ENCODE assay signal across 8 cellular contexts in genomic region chr9:38619556-38620447, GRCh38. TPM values are rescaled to one million over a fixed set of nuclear protein-coding genes. Genes with fewer than 3 reads are reported as not detected.
DNase-seq lines count a peak whose midpoint lies in the region; ATAC-seq and TF ChIP-seq lines count a peak whose summit lies in the region.

No MANE protein-coding gene starts in this region.

- H3K36me3 ChIP-seq in HEK293 (ENCODE audit: control insufficient read depth in 2 of 2, insufficient read depth in 1 of 2, low read length in 2 of 2) = no peaks in the 10 kb centered on the region

- H3K27me3 Mint-ChIP-seq in T-helper 17 cell (no peaks in the 10 kb centered on the region), chondrocyte (ENCODE audit: low read depth) (peaks cover 10% of the 10 kb centered on the region)
- H3K27me3 Mint-ChIP-seq in stimulated activated naive B cell treated with anti-CD40 and anti-IgM and Interleukin-4, amounts not matched to agents 10 μg/mL and 1 μg/mL and 100 μg/mL, for 72 hours = peaks cover 38 to 55% of the 10 kb centered on the region in 2 donors

- DNase-seq in T-helper 17 cell (peak in 1 of 3 donors; percentile 5), chondrocyte (ENCODE audit: low spot score) (no peak), medulla oblongata (ENCODE audit: extremely low spot score) (peak; percentile 4), SIG-M5 treated with dmso at 0.1 percent for 504 hours (lab: John Stamatoyannopoulos, UW; ENCODE audit: unreplicated experiment) (no peak)
- DNase-seq in stimulated activated naive B cell treated with anti-CD40 and anti-IgM and Interleukin-4, amounts not matched to agents 10 μg/mL and 1 μg/mL and 100 μg/mL, for 72 hours = no peak

- H3K9me3 Mint-ChIP-seq in chondrocyte (ENCODE audit: low read depth) = peaks cover 12% of the 10 kb centered on the region
- peaks cover 0 to 4% of the 10 kb centered on the region in 2 donors for H3K9me3 Mint-ChIP-seq in stimulated activated naive B cell treated with anti-CD40 and anti-IgM and Interleukin-4, amounts not matched to agents 10 μg/mL and 1 μg/mL and 100 μg/mL, for 72 hours

- H3K27ac Mint-ChIP-seq in T-helper 17 cell = peak overlapping the region; percentile 54
- H3K27ac Mint-ChIP-seq in chondrocyte (ENCODE audit: unreplicated experiment) = peak overlapping the region; percentile 79
- H3K27ac Mint-ChIP-seq in stimulated activated naive B cell treated with anti-CD40 and anti-IgM and Interleukin-4, amounts not matched to agents 10 μg/mL and 1 μg/mL and 100 μg/mL, for 72 hours = peak overlapping the region; percentile 91

- H3K4me3 Mint-ChIP-seq in T-helper 17 cell = peak overlapping the region; percentile 94
- peak overlapping the region; percentile 92 for H3K4me3 Mint-ChIP-seq in chondrocyte (ENCODE audit: unreplicated experiment)
- peak overlapping the region; percentile 86 to 91 for H3K4me3 Mint-ChIP-seq in stimulated activated naive B cell treated with anti-CD40 and anti-IgM and Interleukin-4, amounts not matched to agents 10 μg/mL and 1 μg/mL and 100 μg/mL, for 72 hours

- TF ChIP-seq CTCF in HEK293 (tag by site-specific recombination; IDR thresholded peaks at IDR 0.05) (no peak), chondrocyte (IDR thresholded peaks at IDR 0.05) (no peak)

- TF ChIP-seq POLR2A in GM18505 (IDR thresholded peaks at IDR 0.05; ENCODE audit: borderline replicate concordance, extremely low read depth, insufficient read depth, insufficient read length) = no peak

- H3K27ac ChIP-seq in HEK293 (ENCODE audit: extremely low read depth, low read depth, low read length) = peak overlapping the region; percentile 96

- POLR2A ChIA-PET in HEK293 (lab: Yijun Ruan, JAX) = interaction anchor here (0.6 to 1.9 kb wide), 9 partner anchors 11 to 1112 kb away, joined by 3 to 8 read pairs (median 4); partner anchors contain the start of genes DCAF10 and FBXO10

- H3K36me3 Mint-ChIP-seq in T-helper 17 cell (ENCODE audit: low read depth) (peaks cover 3% of the 10 kb centered on the region), chondrocyte (ENCODE audit: low read depth) (peaks cover 5% of the 10 kb centered on the region)
- peaks cover 4 to 6% of the 10 kb centered on the region in 2 donors for H3K36me3 Mint-ChIP-seq in stimulated activated naive B cell treated with anti-CD40 and anti-IgM and Interleukin-4, amounts not matched to agents 10 μg/mL and 1 μg/mL and 100 μg/mL, for 72 hours

- ATAC-seq in T-helper 17 cell (no peak), GM19395 (IDR thresholded peaks at IDR 0.05; ENCODE audit: unreplicated experiment) (no peak), GM18505 (IDR thresholded peaks at IDR 0.05; ENCODE audit: unreplicated experiment) (no peak)
- no peak for ATAC-seq in stimulated activated naive B cell treated with anti-CD40 and anti-IgM and Interleukin-4, amounts not matched to agents 10 μg/mL and 1 μg/mL and 100 μg/mL, for 72 hours (replicated peaks)

- H3K4me1 Mint-ChIP-seq in T-helper 17 cell (peaks cover 16% of the 10 kb centered on the region), chondrocyte (ENCODE audit: low read depth) (peaks cover 18% of the 10 kb centered on the region)
- H3K4me1 Mint-ChIP-seq in stimulated activated naive B cell treated with anti-CD40 and anti-IgM and Interleukin-4, amounts not matched to agents 10 μg/mL and 1 μg/mL and 100 μg/mL, for 72 hours = peaks cover 13 to 27% of the 10 kb centered on the region in 2 donors

- CTCF ChIA-PET in HEK293 (lab: Yijun Ruan, JAX) = interaction anchor here (0.7 to 2.8 kb wide), 7 partner anchors 19 to 187 kb away, joined by 3 to 12 read pairs (median 5); no protein-coding TSS in a partner anchor

- peak overlapping the region; percentile 66 for H3K4me3 ChIP-seq in HEK293 (ENCODE audit: low read depth, low read length)

- no peaks in the 10 kb centered on the region for H3K4me1 ChIP-seq in HEK293 (ENCODE audit: control insufficient read depth, insufficient read depth, low read length)

- H3K9me3 ChIP-seq in HEK293 (ENCODE audit: control insufficient read depth, insufficient read depth, low read depth, low read length) (no peaks in the 10 kb centered on the region), T-helper 17 cell (ENCODE audit: control insufficient read depth, low read length, poor library complexity, severe bottlenecking) (no peaks in the 10 kb centered on the region)

TF ChIP-seq in HEK293, 187 proteins besides CTCF, POLR2A, EP300 and RAD21 (continues in another document):
- TF ChIP-seq SP3 (tag by site-specific recombination; IDR thresholded peaks at IDR 0.05) (no peak), ZNF341 (tag by site-specific recombination; IDR thresholded peaks at IDR 0.05; ENCODE audit: low read depth) (peak; percentile 26; the same call in 1 of the 2 replicates), GLIS2 (tag by site-specific recombination; IDR thresholded peaks at IDR 0.05) (no peak), BCL11A (tag by site-specific recombination; IDR thresholded peaks at IDR 0.05; ENCODE audit: low read depth) (no peak), ZNF654 (tag by site-specific recombination; IDR thresholded peaks at IDR 0.05; ENCODE audit: low read depth) (no peak), ZNF248 (tag by site-specific recombination; IDR thresholded peaks at IDR 0.05) (no peak), TSHZ1 (tag by site-specific recombination; IDR thresholded peaks at IDR 0.05; ENCODE audit: borderline replicate concordance) (no peak), ZNF18 (tag by site-specific recombination; IDR thresholded peaks at IDR 0.05) (no peak), ZNF366 (tag by site-specific recombination; conservative IDR thresholded peaks at IDR 0.05) (no peak), ZNF324 (tag by site-specific recombination; IDR thresholded peaks at IDR 0.05) (no peak), HOXD13 (CRISPR knock-in tag; IDR thresholded peaks at IDR 0.05; ENCODE audit: borderline replicate concordance) (no peak), ZNF292 (tag by site-specific recombination; IDR thresholded peaks at IDR 0.05; ENCODE audit: borderline replicate concordance, low read depth) (no peak), ZNF155 (tag by site-specific recombination; IDR thresholded peaks at IDR 0.05) (no peak), GLI4 (tag by site-specific recombination; IDR thresholded peaks at IDR 0.05) (no peak), MYNN (tag by site-specific recombination; IDR thresholded peaks at IDR 0.05; ENCODE audit: borderline replicate concordance) (no peak), ZSCAN18 (tag by site-specific recombination; IDR thresholded peaks at IDR 0.05) (no peak), ZNF510 (tag by site-specific recombination; IDR thresholded peaks at IDR 0.05; ENCODE audit: insufficient replicate concordance) (no peak), ZNF555 (tag by site-specific recombination; conservative IDR thresholded peaks at IDR 0.05) (no peak), SP2 (tag by site-specific recombination; IDR thresholded peaks at IDR 0.05) (0 out of 2 replicates have a peak, but pooled peaks have one; percentile 5), ZNF433 (tag by site-specific recombination; IDR thresholded peaks at IDR 0.05; ENCODE audit: low read depth) (no peak), ZSCAN30 (tag by site-specific recombination; IDR thresholded peaks at IDR 0.05) (peak; percentile 34; the same call in 1 of the 2 replicates)

RNA-seq across cellular contexts. Expression of gene ANKRD18A, which starts 0.6 kb away (rescaled TPM):
- total RNA-seq in T-helper 17 cell = 10 to 100 TPM; 21.0 to 22.3 TPM
- 0.29 to 5.2 TPM (median 4.5 TPM) in 3 replicates for total RNA-seq in chondrocyte
